1 cellular context compared by ENCODE assay signal in the genomic region with DNA sequence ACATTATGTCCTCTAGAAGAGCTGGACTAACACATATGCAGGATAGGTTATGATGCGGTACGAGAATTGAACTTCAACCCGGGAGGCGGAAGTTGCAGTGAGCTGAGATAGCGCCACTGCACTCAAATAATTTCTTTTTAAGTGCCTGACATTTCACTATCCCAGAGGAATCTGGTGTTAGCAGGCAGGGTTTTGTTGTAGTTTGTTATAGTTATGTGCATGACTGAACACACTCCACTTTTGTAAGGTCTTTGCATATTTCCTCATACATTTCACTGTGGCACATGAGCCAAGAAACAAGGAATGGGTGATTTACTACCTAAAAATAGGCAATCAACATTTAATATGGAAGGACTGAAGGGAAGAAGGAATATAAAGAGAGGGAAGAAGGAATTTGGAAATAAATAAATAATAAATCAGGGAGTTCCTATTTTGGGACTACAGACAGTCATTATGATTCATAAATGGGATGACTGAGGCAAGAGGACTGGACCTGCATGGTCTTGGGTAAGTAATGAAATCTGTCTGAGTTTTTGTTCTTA.
TF ChIP-seq lines count a peak whose summit lies in the region.

No MANE protein-coding gene starts in this region.

TF ChIP-seq in IMR-90, 13 proteins besides CTCF, POLR2A, EP300 and RAD21 (continued from another document):
- TF ChIP-seq MAFK (IDR thresholded peaks at IDR 0.05; ENCODE audit: low read depth, low read length) (no peak), RFX5 (IDR thresholded peaks at IDR 0.05; ENCODE audit: low read depth, low read length) (no peak), BHLHE40 (IDR thresholded peaks at IDR 0.05; ENCODE audit: low read depth, low read length) (peak; percentile 46), SMC3 (IDR thresholded peaks at IDR 0.05; ENCODE audit: low read depth, low read length) (no peak), NFE2L2 (IDR thresholded peaks at IDR 0.05; ENCODE audit: low read depth, low read length) (no peak), MXI1 (IDR thresholded peaks at IDR 0.05; ENCODE audit: borderline replicate concordance, low read depth, low read length) (no peak), FOS (IDR thresholded peaks at IDR 0.05; ENCODE audit: low read depth, low read length) (peak; percentile 32; the same call in 1 of the 2 replicates), CHD1 (IDR thresholded peaks at IDR 0.05; ENCODE audit: low read depth, low read length) (no peak)
- TF ChIP-seq, protein P1, sequence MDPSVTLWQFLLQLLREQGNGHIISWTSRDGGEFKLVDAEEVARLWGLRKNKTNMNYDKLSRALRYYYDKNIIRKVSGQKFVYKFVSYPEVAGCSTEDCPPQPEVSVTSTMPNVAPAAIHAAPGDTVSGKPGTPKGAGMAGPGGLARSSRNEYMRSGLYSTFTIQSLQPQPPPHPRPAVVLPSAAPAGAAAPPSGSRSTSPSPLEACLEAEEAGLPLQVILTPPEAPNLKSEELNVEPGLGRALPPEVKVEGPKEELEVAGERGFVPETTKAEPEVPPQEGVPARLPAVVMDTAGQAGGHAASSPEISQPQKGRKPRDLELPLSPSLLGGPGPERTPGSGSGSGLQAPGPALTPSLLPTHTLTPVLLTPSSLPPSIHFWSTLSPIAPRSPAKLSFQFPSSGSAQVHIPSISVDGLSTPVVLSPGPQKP (IDR thresholded peaks at IDR 0.05; ENCODE audit: borderline replicate concordance, low read depth, low read length): no peak
- TF ChIP-seq, protein P2, sequence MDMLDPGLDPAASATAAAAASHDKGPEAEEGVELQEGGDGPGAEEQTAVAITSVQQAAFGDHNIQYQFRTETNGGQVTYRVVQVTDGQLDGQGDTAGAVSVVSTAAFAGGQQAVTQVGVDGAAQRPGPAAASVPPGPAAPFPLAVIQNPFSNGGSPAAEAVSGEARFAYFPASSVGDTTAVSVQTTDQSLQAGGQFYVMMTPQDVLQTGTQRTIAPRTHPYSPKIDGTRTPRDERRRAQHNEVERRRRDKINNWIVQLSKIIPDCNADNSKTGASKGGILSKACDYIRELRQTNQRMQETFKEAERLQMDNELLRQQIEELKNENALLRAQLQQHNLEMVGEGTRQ (IDR thresholded peaks at IDR 0.05; ENCODE audit: low read depth, low read length): no peak
